In genomic region chr22:28810839-28811491, GRCh38 we compare ENCODE assay signal across 10 cellular contexts.
DNase-seq lines count a peak whose midpoint lies in the region; ATAC-seq lines count a peak whose summit lies in the region.
"Had no signal": no experiment of that assay in that cellular context is flagged by ENCODE, and none has a peak within 500 bp of the region (broad histone marks: within the 10 kb centered on the region; RNA-seq: fewer than 3 reads in every experiment).

No MANE protein-coding gene starts in this region.

- H3K4me1 Mint-ChIP-seq in central memory CD8-positive, alpha-beta T cell, result peaks cover 62% of the 10 kb centered on the region

- H3K27me3 Mint-ChIP-seq in central memory CD8-positive, alpha-beta T cell, result no peaks in the 10 kb centered on the region

- H3K4me3 Mint-ChIP-seq in central memory CD8-positive, alpha-beta T cell, result peak overlapping the region; percentile 70
- H3K4me3 Mint-ChIP-seq: nephron progenitor cell had no signal

- peak; percentile 99 for DNase-seq in GF-D8 (lab: John Stamatoyannopoulos, UW)
- peak; percentile 81 for DNase-seq in SIG-M5 treated with dmso at 0.1 percent for 504 hours (lab: John Stamatoyannopoulos, UW; ENCODE audit: unreplicated experiment)
- peak in 1 of 2 donors; percentile 25 for DNase-seq in central memory CD8-positive, alpha-beta T cell (ENCODE audit: low spot score in 2 of 2)
- DNase-seq in pons (ENCODE audit: low spot score), result peak; percentile 72
- DNase-seq: NCI-H2227 treated with DMSO at 0.1 percent for 48 hours, nephron progenitor cell had no signal

- peak overlapping the region; percentile 81 for H3K27ac Mint-ChIP-seq in central memory CD8-positive, alpha-beta T cell (ENCODE audit: low read depth)
- H3K27ac Mint-ChIP-seq: nephron progenitor cell had no signal

- no peaks in the 10 kb centered on the region for H3K9me3 Mint-ChIP-seq in central memory CD8-positive, alpha-beta T cell
- H3K9me3 Mint-ChIP-seq: nephron progenitor cell had no signal

- H3K36me3 Mint-ChIP-seq in central memory CD8-positive, alpha-beta T cell (ENCODE audit: insufficient read depth), result peaks cover 4% of the 10 kb centered on the region

- ATAC-seq in central memory CD8-positive, alpha-beta T cell (replicated peaks; ENCODE audit: extremely low read depth, poor library complexity, severe bottlenecking), result peak; percentile 35
- ATAC-seq in GM21390 (IDR thresholded peaks at IDR 0.05; ENCODE audit: unreplicated experiment) (no peak), HG03097 (IDR thresholded peaks at IDR 0.05; ENCODE audit: low FRiP score, unreplicated experiment) (no peak), GM21717 (IDR thresholded peaks at IDR 0.05; ENCODE audit: unreplicated experiment) (no peak), HG02571 (IDR thresholded peaks at IDR 0.05; ENCODE audit: unreplicated experiment) (no peak)
